Comparison of ENCODE assay signal across 1 cellular context in the genomic region with DNA sequence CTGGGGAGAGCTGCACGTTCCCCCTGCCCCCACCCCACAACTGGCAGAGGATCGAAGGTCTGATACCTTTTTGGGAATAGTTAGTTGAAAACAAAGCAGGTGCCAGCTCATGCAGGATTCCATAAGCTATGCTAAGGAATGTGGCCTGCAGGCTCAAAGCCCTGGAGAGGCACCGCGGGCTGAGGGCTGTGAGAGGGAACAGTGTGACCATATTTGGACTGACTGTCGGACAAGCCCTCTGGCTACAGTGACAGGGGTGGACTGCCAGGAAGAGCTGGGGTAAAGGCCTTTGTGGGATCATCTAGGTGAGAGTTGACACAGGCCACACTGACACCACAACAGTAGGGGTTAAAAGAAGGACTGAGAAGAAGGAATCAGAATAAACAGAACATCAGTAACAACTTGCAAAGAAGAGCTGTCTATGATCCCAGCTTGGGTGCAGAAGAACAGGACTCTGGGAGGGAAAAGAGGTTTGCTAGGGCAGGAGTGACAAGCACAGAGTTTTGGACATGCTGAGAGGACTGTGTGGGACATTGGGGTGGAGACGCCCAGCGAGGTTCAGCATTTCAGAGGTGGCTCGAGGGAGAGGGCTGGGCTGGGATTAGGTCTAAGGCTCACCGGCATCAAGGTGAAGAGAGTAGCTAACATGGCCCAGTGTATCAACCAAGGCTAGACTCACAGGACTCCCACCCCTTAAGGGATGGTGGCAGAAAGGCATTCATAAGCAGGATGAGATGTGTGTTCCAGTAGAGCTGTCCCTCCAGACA.
TF ChIP-seq lines count a peak whose summit lies in the region.

No MANE protein-coding gene starts in this region.

TF ChIP-seq in GM23338, 12 proteins besides CTCF, POLR2A, EP300 and RAD21 (continued from another document):
- TF ChIP-seq ZNF462 (CRISPR knock-in tag; IDR thresholded peaks at IDR 0.05) (no peak), REST (IDR thresholded peaks at IDR 0.05; ENCODE audit: unreplicated experiment) (no peak), POLR2AphosphoS5 (IDR thresholded peaks at IDR 0.05; ENCODE audit: low read depth) (no peak), EZH2 (IDR thresholded peaks at IDR 0.05; ENCODE audit: low read depth, unreplicated experiment) (no peak)
TF ChIP-seq in GM23338: peak in this region for 0.
